13 cellular contexts compared by ENCODE assay signal in genomic region chr7:106109521-106110237, GRCh38. TPM values are rescaled to one million over a fixed set of nuclear protein-coding genes. Genes with fewer than 3 reads are reported as not detected.
DNase-seq lines count a peak whose midpoint lies in the region; ATAC-seq and TF ChIP-seq lines count a peak whose summit lies in the region.
"Had no signal": no experiment of that assay in that cellular context is flagged by ENCODE, and none has a peak within 500 bp of the region (broad histone marks: within the 10 kb centered on the region; RNA-seq: fewer than 3 reads in every experiment).

No MANE protein-coding gene starts in this region.

- H3K9me3 ChIP-seq in WERI-Rb-1 (ENCODE audit: severe bottlenecking) = no peaks in the 10 kb centered on the region
- H3K9me3 ChIP-seq in suprapubic skin = no peaks in the 10 kb centered on the region
- H3K9me3 ChIP-seq in effector memory CD4-positive, alpha-beta T cell (ENCODE audit: control insufficient read depth, low read length) = no peaks in the 10 kb centered on the region
- H3K9me3 ChIP-seq: SJSA1 had no signal

- CTCF ChIA-PET in activated CD4-positive, alpha-beta T cell treated with anti-CD3 and anti-CD28 coated beads, Interleukin-2, amount 10 ng/mL, durations not matched to agents 7 days and 5 days (lab: Charles Lee) = no interaction called here

- peak overlapping the region; percentile 87 for H3K27ac ChIP-seq in WERI-Rb-1
- no peak overlapping the region for H3K27ac ChIP-seq in suprapubic skin
- no peak overlapping the region for H3K27ac ChIP-seq in effector memory CD4-positive, alpha-beta T cell (ENCODE audit: insufficient read depth, low read length, poor library complexity, severe bottlenecking)

- no peaks in the 10 kb centered on the region for H3K9me3 Mint-ChIP-seq in activated CD4-positive, alpha-beta T cell treated with anti-CD3 and anti-CD28 coated beads, Interleukin-2, amount 10 ng/mL, durations not matched to agents 7 days and 5 days
- no peaks in the 10 kb centered on the region for H3K9me3 Mint-ChIP-seq in immature natural killer cell

- peaks cover 21% of the 10 kb centered on the region for H3K36me3 Mint-ChIP-seq in activated CD4-positive, alpha-beta T cell treated with anti-CD3 and anti-CD28 coated beads, Interleukin-2, amount 10 ng/mL, durations not matched to agents 7 days and 5 days (ENCODE audit: low read depth)
- peaks cover 0 to 3% (median 0%) of the 10 kb centered on the region in 3 donors for H3K36me3 Mint-ChIP-seq in immature natural killer cell

- peaks cover 49% of the 10 kb centered on the region for H3K4me1 Mint-ChIP-seq in activated CD4-positive, alpha-beta T cell treated with anti-CD3 and anti-CD28 coated beads, Interleukin-2, amount 10 ng/mL, durations not matched to agents 7 days and 5 days
- peaks cover 49 to 61% of the 10 kb centered on the region in 2 donors for H3K4me1 Mint-ChIP-seq in immature natural killer cell

- peaks cover 51% of the 10 kb centered on the region for H3K4me1 ChIP-seq in suprapubic skin
- H3K4me1 ChIP-seq in effector memory CD4-positive, alpha-beta T cell (ENCODE audit: control insufficient read depth, insufficient read depth, low read length, poor library complexity, severe bottlenecking) = peaks cover 18% of the 10 kb centered on the region

- no peak overlapping the region for H3K27ac Mint-ChIP-seq in activated CD4-positive, alpha-beta T cell treated with anti-CD3 and anti-CD28 coated beads, Interleukin-2, amount 10 ng/mL, durations not matched to agents 7 days and 5 days
- H3K27ac Mint-ChIP-seq in immature natural killer cell = peak overlapping the region in 4 of 6 donors; percentile 4 to 36 (median 22)

- no peak for DNase-seq in activated CD4-positive, alpha-beta T cell treated with anti-CD3 and anti-CD28 coated beads, Interleukin-2, amount 10 ng/mL, durations not matched to agents 7 days and 5 days
- no peak for DNase-seq in activated CD4-positive, alpha-beta T cell treated with anti-CD3 and anti-CD28 coated beads, Interleukin-2, amount 50 U/mL, for 48 hours
- no peak for DNase-seq in WERI-Rb-1
- no peak for DNase-seq in immature natural killer cell
- DNase-seq in suprapubic skin (ENCODE audit: low spot score in 2 of 2) = no peak
- DNase-seq in effector memory CD4-positive, alpha-beta T cell = no peak
- DNase-seq: activated naive CD4-positive, alpha-beta T cell; MM.1S; posterior cingulate gyrus; substantia nigra had no signal

- H3K27me3 ChIP-seq in WERI-Rb-1 (ENCODE audit: insufficient read depth, low read depth, severe bottlenecking) (no peaks in the 10 kb centered on the region), suprapubic skin (no peaks in the 10 kb centered on the region)
- no peaks in the 10 kb centered on the region for H3K27me3 ChIP-seq in effector memory CD4-positive, alpha-beta T cell (replicated peaks; ENCODE audit: control insufficient read depth, insufficient read depth, low read length, poor library complexity, severe bottlenecking)
- H3K27me3 ChIP-seq: SJSA1 had no signal

- no peak for TF ChIP-seq EP300 in suprapubic skin (IDR thresholded peaks at IDR 0.05)

- no peak for TF ChIP-seq CTCF in WERI-Rb-1 (IDR thresholded peaks at IDR 0.05; ENCODE audit: low read depth, low read length)
- TF ChIP-seq CTCF in suprapubic skin (IDR thresholded peaks at IDR 0.05) = no peak

- H3K27me3 Mint-ChIP-seq in activated CD4-positive, alpha-beta T cell treated with anti-CD3 and anti-CD28 coated beads, Interleukin-2, amount 10 ng/mL, durations not matched to agents 7 days and 5 days = peaks cover 2% of the 10 kb centered on the region
- peaks cover 2 to 23% (median 6%) of the 10 kb centered on the region in 3 donors for H3K27me3 Mint-ChIP-seq in immature natural killer cell (ENCODE audit: low read depth in 3 of 3)

- peak overlapping the region; percentile 59 for H3K4me3 Mint-ChIP-seq in activated CD4-positive, alpha-beta T cell treated with anti-CD3 and anti-CD28 coated beads, Interleukin-2, amount 10 ng/mL, durations not matched to agents 7 days and 5 days
- H3K4me3 Mint-ChIP-seq in immature natural killer cell = peak overlapping the region; percentile 16 to 55 (median 39)

- H3K36me3 ChIP-seq in WERI-Rb-1 = peaks cover 33% of the 10 kb centered on the region
- H3K36me3 ChIP-seq in suprapubic skin = peaks cover 3% of the 10 kb centered on the region
- H3K36me3 ChIP-seq in effector memory CD4-positive, alpha-beta T cell (ENCODE audit: control insufficient read depth, insufficient read depth, low read length) = no peaks in the 10 kb centered on the region

- H3K4me3 ChIP-seq in WERI-Rb-1 (ENCODE audit: low read depth, low read length) (peak overlapping the region; percentile 87), suprapubic skin (peak overlapping the region; percentile 72)
- no peak overlapping the region for H3K4me3 ChIP-seq in effector memory CD4-positive, alpha-beta T cell (ENCODE audit: insufficient read depth, low read depth, low read length, poor library complexity, severe bottlenecking)

- TF ChIP-seq POLR2A in suprapubic skin (IDR thresholded peaks at IDR 0.05) = no peak

- POLR2A ChIA-PET in activated CD4-positive, alpha-beta T cell treated with anti-CD3 and anti-CD28 coated beads, Interleukin-2, amount 10 ng/mL, durations not matched to agents 7 days and 5 days (lab: Charles Lee) = interaction anchor here (0.7 kb wide), 1 partner anchor 11 kb away, joined by 3 read pairs; no protein-coding TSS in a partner anchor

- WGBS in suprapubic skin = 80% methylated on average over 6 of the region's 6 CpGs

- ATAC-seq in HG02623 (IDR thresholded peaks at IDR 0.05; ENCODE audit: unreplicated experiment) = no peak
- ATAC-seq in HG02981 (IDR thresholded peaks at IDR 0.05; ENCODE audit: unreplicated experiment) = no peak

RNA-seq across cellular contexts. Expression of gene SYPL1, which starts 2.4 kb away (rescaled TPM):
- 10 to 100 TPM; 36.7 to 40.3 TPM for total RNA-seq in activated CD4-positive, alpha-beta T cell treated with anti-CD3 and anti-CD28 coated beads, Interleukin-2, amount 10 ng/mL, durations not matched to agents 7 days and 5 days
- 10 to 100 TPM; 25.3 to 46.5 (median 32.0) TPM for polyA plus RNA-seq in immature natural killer cell
- total RNA-seq in suprapubic skin = 100 to 1,000 TPM in 2 of 4 donors, 10 to 100 TPM in 2; 71.3 to 115 (median 99.3) TPM
